ENCODE assay signal across 8 cellular contexts in the genomic region with DNA sequence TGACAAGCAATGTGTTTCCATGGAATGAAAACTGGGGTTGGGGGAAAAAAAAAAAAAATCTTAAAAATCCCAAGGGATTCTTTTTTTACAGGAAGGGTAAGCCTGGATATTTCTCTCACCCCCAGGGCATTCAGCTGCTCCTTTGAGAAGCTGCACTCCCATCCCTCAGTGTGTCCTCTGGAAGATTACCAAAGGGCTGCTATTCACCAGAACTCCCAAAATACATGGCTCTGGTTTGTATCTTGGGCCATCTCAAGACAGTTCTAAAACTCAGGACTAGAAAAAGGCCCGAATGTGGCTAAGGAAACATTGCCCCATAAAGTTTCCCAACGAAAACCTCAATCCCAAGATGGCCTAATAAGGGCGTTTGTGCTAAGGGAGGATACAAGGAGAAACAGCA. TPM values are rescaled to one million over a fixed set of nuclear protein-coding genes. Genes with fewer than 3 reads are reported as not detected.
A peak's percentile ranks its signal among the peaks of the same experiment; 100 is the strongest.
DNase-seq lines count a peak whose midpoint lies in the region; FAIRE-seq and TF ChIP-seq lines count a peak whose summit lies in the region.
"Not testable (repeated sequence)": the region's sequence is repeated elsewhere in the genome, so short reads cannot be mapped to it uniquely, and the experiment has no call there.

No MANE protein-coding gene starts in this region.

- H3K4me3 Mint-ChIP-seq in Caco-2 (ENCODE audit: unreplicated experiment) (peak overlapping the region; percentile 88), HFFc6 (peak overlapping the region; percentile 95), astrocyte (ENCODE audit: unreplicated experiment) (peak overlapping the region; percentile 97), nephron progenitor cell (peak overlapping the region; percentile 97), type B pancreatic cell (peak overlapping the region; percentile 96)
- peak overlapping the region; percentile 93 for H3K4me3 Mint-ChIP-seq in activated CD4-positive, alpha-beta memory T cell treated with anti-CD3 and anti-CD28 coated beads for 36 hours

- not testable (repeated sequence) for FAIRE-seq in astrocyte (lab: Jason Lieb, UNC)

- H3K9ac ChIP-seq in OCI-LY1 (ENCODE audit: low read length): peak overlapping the region; percentile 79; the same call in 1 of the 2 replicates
- peak overlapping the region; percentile 84 for H3K9ac ChIP-seq in astrocyte (ENCODE audit: low read length)

- H4K20me1 ChIP-seq in OCI-LY1 (ENCODE audit: insufficient read depth, low read length); astrocyte (ENCODE audit: insufficient read depth, low read length); hepatocyte (ENCODE audit: insufficient read depth, poor library complexity, severe bottlenecking): not testable (repeated sequence)

- H3K4me1 Mint-ChIP-seq in Caco-2 (ENCODE audit: low read depth, unreplicated experiment); HFFc6 (ENCODE audit: low read depth); astrocyte (ENCODE audit: low read depth, unreplicated experiment); type B pancreatic cell (ENCODE audit: unreplicated experiment): not testable (repeated sequence)
- H3K4me1 Mint-ChIP-seq in activated CD4-positive, alpha-beta memory T cell treated with anti-CD3 and anti-CD28 coated beads for 36 hours (ENCODE audit: low read depth): peaks cover 19% of the 10 kb centered on the region
- H3K4me1 Mint-ChIP-seq in nephron progenitor cell: peaks cover 26% of the 10 kb centered on the region

- peaks cover 12% of the 10 kb centered on the region for H3K36me3 Mint-ChIP-seq in Caco-2 (ENCODE audit: insufficient read depth, unreplicated experiment)
- not testable (repeated sequence) for H3K36me3 Mint-ChIP-seq in HFFc6 (ENCODE audit: low read depth); activated CD4-positive, alpha-beta memory T cell treated with anti-CD3 and anti-CD28 coated beads for 36 hours; astrocyte (ENCODE audit: low read depth, unreplicated experiment)
- peaks cover 43% of the 10 kb centered on the region for H3K36me3 Mint-ChIP-seq in nephron progenitor cell (ENCODE audit: low read depth)
- peaks cover 12% of the 10 kb centered on the region for H3K36me3 Mint-ChIP-seq in type B pancreatic cell

- H3F3A ChIP-seq in OCI-LY1 (ENCODE audit: insufficient read depth, low read length): not testable (repeated sequence)

- not testable (repeated sequence) for TF ChIP-seq CTCF in Caco-2 (IDR thresholded peaks at IDR 0.05; ENCODE audit: insufficient read depth in 1 of 2, low read depth in 1 of 2, low read length in 1 of 2, severe bottlenecking in 1 of 2, unreplicated experiment in 1 of 2); HFFc6 (IDR thresholded peaks at IDR 0.05); OCI-LY1 (IDR thresholded peaks at IDR 0.05; ENCODE audit: low read length); astrocyte (IDR thresholded peaks at IDR 0.05; ENCODE audit: insufficient read depth, low read depth, low read length); hepatocyte (IDR thresholded peaks at IDR 0.05; ENCODE audit: poor library complexity); nephron progenitor cell (IDR thresholded peaks at IDR 0.05); type B pancreatic cell (conservative IDR thresholded peaks at IDR 0.05)

- not testable (repeated sequence) for H3K9me3 ChIP-seq in Caco-2; OCI-LY1 (ENCODE audit: low read length); astrocyte (ENCODE audit: insufficient read depth, low read depth, low read length); hepatocyte (ENCODE audit: low read depth)

- CTCF ChIA-PET in Caco-2 (lab: Charles Lee); activated CD4-positive, alpha-beta memory T cell treated with anti-CD3 and anti-CD28 coated beads for 36 hours (lab: Charles Lee): not testable (repeated sequence)

- WGBS in hepatocyte (ENCODE audit: low lambda C conversion rate, missing lambda C conversion rate): 26% methylated on average over 3 of the region's 3 CpGs

- DNase-seq in Caco-2; HFFc6; activated CD4-positive, alpha-beta memory T cell treated with anti-CD3 and anti-CD28 coated beads for 36 hours; astrocyte (ENCODE audit: low read depth); hepatocyte (ENCODE audit: low spot score); nephron progenitor cell; type B pancreatic cell (ENCODE audit: extremely low spot score, unreplicated experiment): not testable (repeated sequence)

- POLR2A ChIA-PET in Caco-2 (lab: Charles Lee); activated CD4-positive, alpha-beta memory T cell treated with anti-CD3 and anti-CD28 coated beads for 36 hours (lab: Charles Lee): not testable (repeated sequence)

- H3K4me3 ChIP-seq in Caco-2 (ENCODE audit: low read depth, low read length); astrocyte (ENCODE audit: insufficient read depth, low read depth, low read length); hepatocyte: not testable (repeated sequence)
- H3K4me3 ChIP-seq in OCI-LY1 (ENCODE audit: low read depth, low read length, poor library complexity, severe bottlenecking): peak overlapping the region; percentile 67

- intact Hi-C loops in Caco-2 (cut with micrococcal nuclease; ENCODE audit: unreplicated experiment); activated CD4-positive, alpha-beta memory T cell treated with anti-CD3 and anti-CD28 coated beads for 36 hours (cut with micrococcal nuclease): not testable (repeated sequence)

- not testable (repeated sequence) for H3K36me3 ChIP-seq in Caco-2 (ENCODE audit: control insufficient read depth, insufficient read depth, low read length); astrocyte (ENCODE audit: insufficient read depth, low read length); hepatocyte (replicated peaks; ENCODE audit: insufficient read depth, low read depth)
- peaks cover 15% of the 10 kb centered on the region; the same call in 1 of the 2 replicates for H3K36me3 ChIP-seq in OCI-LY1 (ENCODE audit: insufficient read depth, low read length)

- H3K9me2 ChIP-seq in OCI-LY1 (ENCODE audit: low read depth, low read length); hepatocyte (replicated peaks; ENCODE audit: insufficient read depth): not testable (repeated sequence)

- H3K27ac ChIP-seq in OCI-LY1 (ENCODE audit: low read depth, low read length, poor library complexity, severe bottlenecking); astrocyte (ENCODE audit: low read depth, low read length); hepatocyte: not testable (repeated sequence)

- BruUV-seq in Caco-2 (replicated peaks; lab: Mats Ljungman, UMichigan): not testable (repeated sequence)

- H3K9me3 Mint-ChIP-seq in Caco-2 (ENCODE audit: unreplicated experiment); HFFc6; activated CD4-positive, alpha-beta memory T cell treated with anti-CD3 and anti-CD28 coated beads for 36 hours; astrocyte (ENCODE audit: unreplicated experiment); type B pancreatic cell: not testable (repeated sequence)
- peaks cover 19% of the 10 kb centered on the region for H3K9me3 Mint-ChIP-seq in nephron progenitor cell

- H3K79me2 ChIP-seq in OCI-LY1 (ENCODE audit: insufficient read depth, low read length) (peaks cover 49% of the 10 kb centered on the region), astrocyte (ENCODE audit: insufficient read depth, low read length) (peaks cover 42% of the 10 kb centered on the region)
- H3K79me2 ChIP-seq in hepatocyte: not testable (repeated sequence)

- not testable (repeated sequence) for H3K27me3 Mint-ChIP-seq in Caco-2 (ENCODE audit: insufficient read depth, unreplicated experiment); HFFc6 (ENCODE audit: insufficient read depth); activated CD4-positive, alpha-beta memory T cell treated with anti-CD3 and anti-CD28 coated beads for 36 hours; astrocyte (ENCODE audit: low read depth, unreplicated experiment); nephron progenitor cell (ENCODE audit: low read depth, poor library complexity); type B pancreatic cell

- H3K27me3 ChIP-seq in Caco-2 (replicated peaks; ENCODE audit: control insufficient read depth, insufficient read depth, low read length); OCI-LY1 (ENCODE audit: insufficient read depth, low read length); astrocyte (ENCODE audit: insufficient read depth, low read length); hepatocyte: not testable (repeated sequence)

- not testable (repeated sequence) for H3K4me1 ChIP-seq in Caco-2; astrocyte (ENCODE audit: insufficient read depth, low read length); hepatocyte (ENCODE audit: insufficient read depth)
- peaks cover 32% of the 10 kb centered on the region for H3K4me1 ChIP-seq in OCI-LY1 (ENCODE audit: insufficient read depth, low read length, severe bottlenecking)

- H2AFZ ChIP-seq in OCI-LY1 (ENCODE audit: low read length); astrocyte (ENCODE audit: low read depth, low read length); hepatocyte: not testable (repeated sequence)

- H3K27ac Mint-ChIP-seq in Caco-2 (ENCODE audit: unreplicated experiment); activated CD4-positive, alpha-beta memory T cell treated with anti-CD3 and anti-CD28 coated beads for 36 hours; astrocyte (ENCODE audit: unreplicated experiment): not testable (repeated sequence)
- peak overlapping the region; percentile 12; the same call in 1 of the 2 replicates for H3K27ac Mint-ChIP-seq in HFFc6
- H3K27ac Mint-ChIP-seq in nephron progenitor cell: peak overlapping the region; percentile 42
- H3K27ac Mint-ChIP-seq in type B pancreatic cell: peak overlapping the region; percentile 61

- H3K4me2 ChIP-seq in OCI-LY1 (ENCODE audit: low read length): peak overlapping the region; percentile 98
- peak overlapping the region; percentile 82 for H3K4me2 ChIP-seq in astrocyte (ENCODE audit: low read length)
- peak overlapping the region; percentile 69 for H3K4me2 ChIP-seq in hepatocyte

RNA-seq across cellular contexts. Expression of a gene that starts 1.4 kb away (rescaled TPM):
- total RNA-seq in Caco-2 (2022) (20.0 and 22.3 TPM in 2 replicates), astrocyte (5.0 and 7.7 TPM in 2 replicates), hepatocyte (4.3 and 12.0 TPM in 2 replicates), type B pancreatic cell (ENCODE audit: low replicate concordance) (10.5 and 31.4 TPM in 2 replicates)
- 1 to 10 TPM; 1.8 to 3.3 (median 2.9) TPM for total RNA-seq in HFFc6 (2021; fragmentation: NEBNext Ultra II Directional; extraction: Animal tissue kit (Norgen Biotek cat#: 25700))
- total RNA-seq in activated CD4-positive, alpha-beta memory T cell treated with anti-CD3 and anti-CD28 coated beads for 36 hours: 10 to 100 TPM; 14.1 to 15.8 TPM
- 0.79 and 2.0 TPM in 2 replicates for polyA plus RNA-seq in hepatocyte
